ENCODE assay signal across 20 cellular contexts in genomic region chr21:44691686-44692085, GRCh38. TPM values are rescaled to one million over a fixed set of nuclear protein-coding genes. Genes with fewer than 3 reads are reported as not detected.
DNase-seq lines count a peak whose midpoint lies in the region; ATAC-seq and TF ChIP-seq lines count a peak whose summit lies in the region.
"Had no signal": no experiment of that assay in that cellular context is flagged by ENCODE, and none has a peak within 500 bp of the region (broad histone marks: within the 10 kb centered on the region; RNA-seq: fewer than 3 reads in every experiment).

No MANE protein-coding gene starts in this region.

- no peaks in the 10 kb centered on the region for H4K20me1 ChIP-seq in smooth muscle cell (ENCODE audit: low read depth)
- H4K20me1 ChIP-seq: BLaER1 had no signal

- POLR2A ChIA-PET in naive thymus-derived CD4-positive, alpha-beta T cell (lab: Charles Lee), result no interaction called here

- H3K27me3 ChIP-seq in SJCRH30 (no peaks in the 10 kb centered on the region), smooth muscle cell (ENCODE audit: low read depth) (no peaks in the 10 kb centered on the region)
- no peaks in the 10 kb centered on the region for H3K27me3 ChIP-seq in naive thymus-derived CD4-positive, alpha-beta T cell (ENCODE audit: control insufficient read depth in 2 of 2, insufficient read depth in 2 of 2, low read length in 2 of 2)
- H3K27me3 ChIP-seq: BLaER1 had no signal

- H3K4me3 Mint-ChIP-seq in naive thymus-derived CD4-positive, alpha-beta T cell, result peak overlapping the region in 4 of 10 donors; percentile 4 to 18 (median 10)
- H3K4me3 Mint-ChIP-seq: CD4-positive, alpha-beta memory T cell; CD4-positive, CD25-positive, alpha-beta regulatory T cell had no signal

- CTCF ChIA-PET in naive thymus-derived CD4-positive, alpha-beta T cell (lab: Charles Lee), result interaction anchor here (0.8 kb wide), 1 partner anchor 54 kb away, joined by 3 read pairs; no protein-coding TSS in a partner anchor

- peaks cover 15% of the 10 kb centered on the region for H3F3A ChIP-seq in smooth muscle cell (ENCODE audit: low read depth)

- DNase-seq in SJCRH30 (peak in 1 of 2 experiments; percentile 18), smooth muscle cell (lab: John Stamatoyannopoulos, UW; ENCODE audit: unreplicated experiment) (no peak), ureter (ENCODE audit: low spot score) (no peak), NCI-H748 treated with DMSO at 0.1 percent for 48 hours (lab: John Stamatoyannopoulos, UW) (no peak)
- peak in 3 of 9 donors; percentile 21 to 39 (median 36) for DNase-seq in naive thymus-derived CD4-positive, alpha-beta T cell
- DNase-seq in stimulated activated CD4-positive, alpha-beta T cell treated with anti-CD3 and anti-CD28 coated beads, Interleukin-2, amount 100 ng/mL, for 24 hours, result no peak
- DNase-seq: 8988T; ACHN; BE2C; C1 segment of cervical spinal cord; Caco-2; Calu3; CD4-positive, alpha-beta memory T cell; CD4-positive, CD25-positive, alpha-beta regulatory T cell; DMS79 treated with DMSO at 0.1 percent for 48 hours; GF-D8 had no signal

- peaks cover 0 to 50% (median 7%) of the 10 kb centered on the region in 5 donors for H3K27me3 Mint-ChIP-seq in naive thymus-derived CD4-positive, alpha-beta T cell

- H3K9me3 Mint-ChIP-seq in naive thymus-derived CD4-positive, alpha-beta T cell, result peaks cover 0 to 19% (median 8%) of the 10 kb centered on the region in 11 donors

- WGBS in smooth muscle cell (ENCODE audit: low lambda C conversion rate), result 46% methylated on average over 2 of the region's 2 CpGs

- H3K36me3 ChIP-seq in SJCRH30 (no peaks in the 10 kb centered on the region), smooth muscle cell (ENCODE audit: low read depth) (no peaks in the 10 kb centered on the region)
- H3K36me3 ChIP-seq in naive thymus-derived CD4-positive, alpha-beta T cell (ENCODE audit: control insufficient read depth in 2 of 3, insufficient read depth in 3 of 3, low read length in 3 of 3), result no peaks in the 10 kb centered on the region
- H3K36me3 ChIP-seq: BE2C, BLaER1 had no signal

- no peak overlapping the region for H3K4me3 ChIP-seq in SJCRH30
- H3K4me3 ChIP-seq in naive thymus-derived CD4-positive, alpha-beta T cell (ENCODE audit: low read length), result no peak overlapping the region
- H3K4me3 ChIP-seq in smooth muscle cell, result no peak overlapping the region
- H3K4me3 ChIP-seq: BLaER1 had no signal

- H3K27ac ChIP-seq in SJCRH30 (0 out of 2 replicates have a peak overlapping the region, but pooled peaks have one; percentile 4), smooth muscle cell (ENCODE audit: low read depth) (peak overlapping the region; percentile 76)
- H3K27ac ChIP-seq in naive thymus-derived CD4-positive, alpha-beta T cell (ENCODE audit: low read depth, low read length), result no peak overlapping the region
- H3K27ac ChIP-seq: BLaER1 had no signal

- H3K79me2 ChIP-seq in smooth muscle cell (ENCODE audit: low read depth), result no peaks in the 10 kb centered on the region

- peaks cover 13% of the 10 kb centered on the region; the same call in 1 of the 2 replicates for H3K9me3 ChIP-seq in SJCRH30 (replicated peaks)
- no peaks in the 10 kb centered on the region for H3K9me3 ChIP-seq in naive thymus-derived CD4-positive, alpha-beta T cell (ENCODE audit: control insufficient read depth in 2 of 3, low read length in 3 of 3)
- no peaks in the 10 kb centered on the region for H3K9me3 ChIP-seq in smooth muscle cell (replicated peaks; ENCODE audit: low read depth)
- H3K9me3 ChIP-seq: BE2C had no signal

- H3K4me1 ChIP-seq in SJCRH30 (peaks cover 18% of the 10 kb centered on the region), smooth muscle cell (ENCODE audit: low read depth) (peaks cover 5% of the 10 kb centered on the region)
- H3K4me1 ChIP-seq in naive thymus-derived CD4-positive, alpha-beta T cell (ENCODE audit: control insufficient read depth in 2 of 2, insufficient read depth in 2 of 2, low read length in 2 of 2), result no peaks in the 10 kb centered on the region
- H3K4me1 ChIP-seq: BE2C, BLaER1, Caco-2 had no signal

- H3K9ac ChIP-seq in smooth muscle cell (ENCODE audit: low read depth), result no peak overlapping the region
- H3K9ac ChIP-seq: BLaER1 had no signal

- peaks cover 3 to 35% (median 19%) of the 10 kb centered on the region in 7 donors for H3K4me1 Mint-ChIP-seq in naive thymus-derived CD4-positive, alpha-beta T cell
- H3K4me1 Mint-ChIP-seq: CD14-positive monocyte had no signal

- H2AFZ ChIP-seq in smooth muscle cell (ENCODE audit: low read depth), result no peak overlapping the region

- peak overlapping the region; percentile 34 for H3K4me2 ChIP-seq in smooth muscle cell
- H3K4me2 ChIP-seq: BLaER1 had no signal

- no peak for ATAC-seq in naive thymus-derived CD4-positive, alpha-beta T cell

- no peak for TF ChIP-seq CTCF in smooth muscle cell (IDR thresholded peaks at IDR 0.05; ENCODE audit: borderline replicate concordance, insufficient read depth, poor library complexity, severe bottlenecking)

- intact Hi-C loops in naive thymus-derived CD4-positive, alpha-beta T cell (cut with micrococcal nuclease), result loop anchor here in 1 of 2 donors (5.0 to 10.0 kb wide), 2 partner anchors 34 to 147 kb away; partner anchors contain the start of genes KRTAP10-1 and KRTAP12-3

- peaks cover 0 to 5% (median 3%) of the 10 kb centered on the region in 5 donors for H3K36me3 Mint-ChIP-seq in naive thymus-derived CD4-positive, alpha-beta T cell
- H3K36me3 Mint-ChIP-seq: CD14-positive monocyte; CD4-positive, CD25-positive, alpha-beta regulatory T cell had no signal

- peak overlapping the region in 5 of 9 donors; percentile 2 to 32 (median 8) for H3K27ac Mint-ChIP-seq in naive thymus-derived CD4-positive, alpha-beta T cell
- H3K27ac Mint-ChIP-seq: CD14-positive monocyte; CD4-positive, CD25-positive, alpha-beta regulatory T cell had no signal

RNA-seq across cellular contexts. Expression of gene KRTAP10-12, which starts 5.3 kb away (rescaled TPM):
- not detected in 2 replicates for total RNA-seq in SJCRH30 (2014; rRNA removed; shearing (Covaris generic))
- not detected for total RNA-seq in naive thymus-derived CD4-positive, alpha-beta T cell
- not detected for polyA plus RNA-seq in naive thymus-derived CD4-positive, alpha-beta T cell
- total RNA-seq in smooth muscle cell (not detected in 2 replicates), ureter (not detected)
- polyA plus RNA-seq in smooth muscle cell, result not detected in 2 replicates
- total RNA-seq: A673; Caco-2; Calu3; CD4-positive, alpha-beta memory T cell; CD4-positive, CD25-positive, alpha-beta regulatory T cell had no signal
- polyA plus RNA-seq: AG04450; CD14-positive monocyte; CD4-positive, alpha-beta memory T cell; CD4-positive, CD25-positive, alpha-beta regulatory T cell had no signal

RNA-seq across cellular contexts. Expression of gene KRTAP12-1, which starts 9.7 kb away (rescaled TPM):
- not detected in 2 replicates for total RNA-seq in SJCRH30 (2014; rRNA removed; shearing (Covaris generic))
- total RNA-seq in naive thymus-derived CD4-positive, alpha-beta T cell, result not detected
- polyA plus RNA-seq in naive thymus-derived CD4-positive, alpha-beta T cell, result not detected
- total RNA-seq in smooth muscle cell, result not detected in 2 replicates
- polyA plus RNA-seq in smooth muscle cell, result not detected in 2 replicates
- not detected for total RNA-seq in ureter
- total RNA-seq: Caco-2; Calu3; CD4-positive, alpha-beta memory T cell; CD4-positive, CD25-positive, alpha-beta regulatory T cell had no signal
- polyA plus RNA-seq: AG04450; CD14-positive monocyte; CD4-positive, alpha-beta memory T cell; CD4-positive, CD25-positive, alpha-beta regulatory T cell had no signal

RNA-seq across cellular contexts. Expression of gene TSPEAR, which starts 19.7 kb away (rescaled TPM):
- total RNA-seq in SJCRH30 (2014; rRNA removed; shearing (Covaris generic)), result not detected in 2 replicates
- total RNA-seq in naive thymus-derived CD4-positive, alpha-beta T cell, result not detected
- polyA plus RNA-seq in naive thymus-derived CD4-positive, alpha-beta T cell, result under 1 TPM in 1 of 2 donors, not detected in 1; 0.07 TPM
- not detected in 2 replicates for total RNA-seq in smooth muscle cell
- polyA plus RNA-seq in smooth muscle cell, result 0.71 and 1.7 TPM in 2 replicates
- 0.10 TPM for total RNA-seq in ureter
- total RNA-seq: Calu3; CD4-positive, alpha-beta memory T cell; CD4-positive, CD25-positive, alpha-beta regulatory T cell had no signal
- polyA plus RNA-seq: AG04450, CD14-positive monocyte had no signal

RNA-seq across cellular contexts. Expression of gene KRTAP12-2, which starts 25.0 kb away (rescaled TPM):
- total RNA-seq in SJCRH30 (2014; rRNA removed; shearing (Covaris generic)), result not detected in 2 replicates
- total RNA-seq in naive thymus-derived CD4-positive, alpha-beta T cell, result not detected
- polyA plus RNA-seq in naive thymus-derived CD4-positive, alpha-beta T cell, result not detected
- total RNA-seq in smooth muscle cell (not detected in 2 replicates), ureter (not detected)
- not detected in 2 replicates for polyA plus RNA-seq in smooth muscle cell
- total RNA-seq: Caco-2; Calu3; CD4-positive, alpha-beta memory T cell; CD4-positive, CD25-positive, alpha-beta regulatory T cell had no signal
- polyA plus RNA-seq: AG04450; CD14-positive monocyte; CD4-positive, alpha-beta memory T cell; CD4-positive, CD25-positive, alpha-beta regulatory T cell had no signal

RNA-seq across cellular contexts. Expression of gene KRTAP12-3, which starts 34.0 kb away (rescaled TPM):
- not detected in 2 replicates for total RNA-seq in SJCRH30 (2014; rRNA removed; shearing (Covaris generic))
- total RNA-seq in naive thymus-derived CD4-positive, alpha-beta T cell, result 1 to 10 TPM in 1 of 5 experiments, not detected in 4; 1.1 TPM
- polyA plus RNA-seq in naive thymus-derived CD4-positive, alpha-beta T cell, result not detected
- not detected in 2 replicates for total RNA-seq in smooth muscle cell
- not detected in 2 replicates for polyA plus RNA-seq in smooth muscle cell
- total RNA-seq in ureter, result not detected
- total RNA-seq: A673; Caco-2; Calu3; CD4-positive, alpha-beta memory T cell; CD4-positive, CD25-positive, alpha-beta regulatory T cell had no signal
- polyA plus RNA-seq: AG04450; CD14-positive monocyte; CD4-positive, CD25-positive, alpha-beta regulatory T cell had no signal
